In the genomic region with DNA sequence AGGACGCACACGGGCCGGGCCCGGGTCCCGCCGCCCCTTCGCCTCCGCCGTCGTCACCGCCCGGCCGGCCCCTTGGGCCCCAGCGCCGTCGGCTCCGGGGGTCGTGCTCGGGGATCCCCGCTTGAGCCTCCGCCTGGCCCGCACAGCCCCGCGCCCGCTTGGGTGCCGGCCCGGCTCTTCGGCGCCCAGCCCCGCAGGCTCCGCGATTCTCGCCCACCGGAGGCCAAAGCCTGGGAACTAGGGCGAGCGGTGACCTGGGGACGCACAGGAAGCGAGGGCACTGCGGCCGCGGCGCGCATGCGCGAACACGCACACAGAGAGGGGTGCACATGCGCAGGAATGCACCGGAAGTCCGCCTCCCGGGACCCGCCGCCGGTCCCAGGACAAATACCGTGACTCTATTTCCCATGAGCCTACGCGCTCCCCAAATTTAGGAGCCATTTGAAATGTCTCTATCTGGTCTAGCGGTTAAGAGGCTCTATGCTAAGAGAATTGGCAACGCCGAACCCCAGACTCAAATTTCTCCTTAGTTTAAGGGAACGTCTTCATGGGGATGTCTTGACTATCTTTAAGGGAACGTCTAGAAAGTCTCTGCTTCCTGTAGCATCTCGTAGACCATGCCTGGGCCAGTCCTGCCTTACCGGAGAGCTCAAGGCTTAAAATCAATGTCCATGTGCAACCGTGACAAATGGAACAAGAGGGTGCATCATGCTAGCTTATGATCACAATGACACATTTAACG, we compare ENCODE assay signal across 8 cellular contexts. TPM values are rescaled to one million over a fixed set of nuclear protein-coding genes. Genes with fewer than 3 reads are reported as not detected.
DNase-seq lines count a peak whose midpoint lies in the region; ATAC-seq and TF ChIP-seq lines count a peak whose summit lies in the region.

ZNF12 (minus strand) TSS at position 282 of the 742 bp plus-strand sequence. CDS start 1,774 bp downstream, outside the sequence.

- H3K27ac ChIP-seq in esophagus (ENCODE audit: low read depth in 2 of 2, low read length in 1 of 2): peak within 1 kb of the TSS; percentile 84 to 86

- peaks cover 0 to 10% of the 10 kb centered on the region in 2 donors for H3K9me3 ChIP-seq in esophagus (ENCODE audit: control insufficient read depth in 2 of 2, insufficient read depth in 1 of 2, low read depth in 1 of 2, low read length in 1 of 2)
- H3K9me3 ChIP-seq in mucosa of stomach (ENCODE audit: control insufficient read depth, low read length): no peaks in the 10 kb centered on the region

- H3K27me3 ChIP-seq in esophagus (ENCODE audit: control insufficient read depth in 1 of 2, insufficient read depth in 2 of 2, low read length in 2 of 2) (no peaks in the 10 kb centered on the region), mucosa of stomach (ENCODE audit: control insufficient read depth, insufficient read depth, low read length) (peaks cover 10% of the 10 kb centered on the region)

- peaks cover 3% of the 10 kb centered on the region for H3K27me3 Mint-ChIP-seq in activated T-cell treated with anti-CD3 and anti-CD28 coated beads, Interleukin-2, amount 50 U/mL, for 24 hours

- WGBS in esophagus, 2 donors: 1 to 2% methylated on average over 52 to 65 of the region's 65 CpGs

- H3K4me1 ChIP-seq in esophagus (ENCODE audit: control insufficient read depth in 2 of 2, insufficient read depth in 2 of 2, low read length in 1 of 2) (peaks cover 5 to 10% of the 10 kb centered on the region in 2 donors), mucosa of stomach (ENCODE audit: control insufficient read depth, insufficient read depth, low read length) (peaks cover 14% of the 10 kb centered on the region)

- peaks cover 6 to 18% of the 10 kb centered on the region in 2 donors for H3K36me3 ChIP-seq in esophagus (ENCODE audit: control insufficient read depth in 2 of 2, insufficient read depth in 2 of 2, low read length in 1 of 2)
- peaks cover 9% of the 10 kb centered on the region for H3K36me3 ChIP-seq in mucosa of stomach (ENCODE audit: control insufficient read depth, insufficient read depth, low read length)

- peak; percentile 96 for ATAC-seq in GM21737 (IDR thresholded peaks at IDR 0.05; ENCODE audit: unreplicated experiment)

- peaks cover 41% of the 10 kb centered on the region for H3K36me3 Mint-ChIP-seq in activated T-cell treated with anti-CD3 and anti-CD28 coated beads, Interleukin-2, amount 50 U/mL, for 24 hours (ENCODE audit: low read depth)

- H3K4me3 Mint-ChIP-seq in activated T-cell treated with anti-CD3 and anti-CD28 coated beads, Interleukin-2, amount 50 U/mL, for 24 hours: peak within 1 kb of the TSS; percentile 89

- peaks cover 40% of the 10 kb centered on the region for H3K4me1 Mint-ChIP-seq in activated T-cell treated with anti-CD3 and anti-CD28 coated beads, Interleukin-2, amount 50 U/mL, for 24 hours (ENCODE audit: low read depth)

- H3K4me3 ChIP-seq in esophagus (ENCODE audit: low read depth in 1 of 2, low read length in 2 of 2): peak within 1 kb of the TSS; percentile 80 to 96
- H3K4me3 ChIP-seq in mucosa of stomach (ENCODE audit: low read length): peak within 1 kb of the TSS; percentile 90

- peak within 1 kb of the TSS; percentile 89 for H3K9ac ChIP-seq in mucosa of stomach (ENCODE audit: low read length)

- DNase-seq in DMS79 (lab: John Stamatoyannopoulos, UW) (peak; percentile 81), KG1 (lab: John Stamatoyannopoulos, UW) (peak; percentile 92)
- peak; percentile 97 for DNase-seq in activated T-cell treated with anti-CD3 and anti-CD28 coated beads, Interleukin-2, amount 50 U/mL, for 24 hours
- DNase-seq in stimulated activated CD8-positive, alpha-beta memory T cell treated with anti-CD3 and anti-CD28 coated beads, Interleukin-4, amount 100 ng/mL, for 48 hours: peak; percentile 97

- peaks cover 27% of the 10 kb centered on the region for H3K9me3 Mint-ChIP-seq in activated T-cell treated with anti-CD3 and anti-CD28 coated beads, Interleukin-2, amount 50 U/mL, for 24 hours

- H3K27ac Mint-ChIP-seq in activated T-cell treated with anti-CD3 and anti-CD28 coated beads, Interleukin-2, amount 50 U/mL, for 24 hours: peak within 1 kb of the TSS; percentile 93

TF ChIP-seq in PFSK-1, 5 proteins besides CTCF, POLR2A, EP300 and RAD21:
- TF ChIP-seq FOXP2 (optimal IDR thresholded peaks at IDR 0.05; ENCODE audit: borderline replicate concordance, extremely low read depth, extremely low read length, insufficient read depth) (peak; percentile 42), TAF1 (IDR thresholded peaks at IDR 0.05; ENCODE audit: borderline replicate concordance, insufficient read depth, low read length) (peak; percentile 80; the same call in 1 of the 2 replicates), SIN3A (IDR thresholded peaks at IDR 0.05; ENCODE audit: borderline replicate concordance, insufficient read depth, low read length) (0 out of 2 replicates have a peak, but pooled peaks have one; percentile 37), POLR2AphosphoS5 (IDR thresholded peaks at IDR 0.05; ENCODE audit: low read depth, low read length) (peak; percentile 87), REST (IDR thresholded peaks at IDR 0.05; ENCODE audit: insufficient read depth in 1 of 2, low read depth in 2 of 2, low read length in 2 of 2) (no peak)
TF ChIP-seq in PFSK-1: peak in this region for 4.

RNA-seq across cellular contexts. Expression of gene ZNF12, which starts in this region (rescaled TPM):
- 9.8 TPM for polyA plus RNA-seq in PFSK-1 (2012; ENCODE audit: insufficient read length, low read depth)
- polyA plus RNA-seq in esophagus: 1 to 10 TPM; 7.0 to 7.9 TPM

Comparison
In these comparisons a context has a peak if more than half of its experiments do, and no peak if none do; other contexts are left out.
1. Peak in every context shown above with its lines: DNase-seq, ATAC-seq, H3K4me3 ChIP-seq and H3K27ac ChIP-seq.